Comparison of ENCODE assay signal across 1 cellular context in the genomic region with DNA sequence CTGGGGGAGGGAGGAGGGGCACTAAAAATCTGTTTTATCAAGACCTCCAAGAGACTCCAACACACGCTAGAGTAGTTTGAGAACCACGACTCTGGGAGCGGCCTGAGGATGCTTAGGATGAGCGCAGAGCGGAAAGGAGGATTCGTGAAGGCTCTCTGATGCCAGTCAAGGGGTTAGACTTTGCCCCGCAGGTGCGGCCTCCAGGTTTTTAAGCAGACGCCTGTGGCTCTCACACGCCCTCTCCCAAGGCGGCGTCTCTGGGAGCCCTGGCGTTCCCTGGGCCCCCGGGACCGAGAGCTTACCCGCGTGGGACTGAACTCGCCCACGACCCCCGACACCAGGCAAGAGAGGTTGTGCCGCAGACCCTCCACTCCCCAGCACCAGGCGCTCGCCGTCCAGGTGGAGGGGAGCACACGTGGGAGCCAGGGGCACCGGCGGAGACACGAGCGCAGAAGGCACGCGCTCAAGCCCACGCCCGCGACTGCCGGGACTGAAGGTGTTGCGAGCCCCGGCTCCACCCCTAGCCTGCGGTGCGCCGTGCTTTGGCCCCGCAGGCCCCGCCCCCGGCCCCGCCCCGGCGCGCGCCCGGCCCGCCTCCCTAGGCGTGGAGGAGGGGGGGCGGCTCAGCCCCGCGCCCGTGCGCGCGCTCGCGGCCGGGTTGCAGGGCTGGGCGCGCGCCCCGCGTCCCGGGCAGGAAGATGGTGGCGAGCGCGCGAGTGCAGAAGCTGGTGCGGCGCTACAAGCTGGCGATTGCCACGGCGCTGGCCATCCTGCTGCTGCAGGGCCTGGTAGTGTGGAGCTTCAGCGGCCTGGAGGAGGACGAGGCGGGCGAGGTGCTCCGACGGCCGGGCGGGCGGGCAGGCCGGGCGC.
TF ChIP-seq lines count a peak whose summit lies in the region.

TSS of gene XYLT2 (plus strand) at position 684 of the 870 bp plus-strand sequence. CDS start at position 699, 15 bp downstream.

TF ChIP-seq in HepG2, 621 proteins besides CTCF, POLR2A, EP300 and RAD21 (continued from another document and continues in another):
- TF ChIP-seq, protein P1, sequence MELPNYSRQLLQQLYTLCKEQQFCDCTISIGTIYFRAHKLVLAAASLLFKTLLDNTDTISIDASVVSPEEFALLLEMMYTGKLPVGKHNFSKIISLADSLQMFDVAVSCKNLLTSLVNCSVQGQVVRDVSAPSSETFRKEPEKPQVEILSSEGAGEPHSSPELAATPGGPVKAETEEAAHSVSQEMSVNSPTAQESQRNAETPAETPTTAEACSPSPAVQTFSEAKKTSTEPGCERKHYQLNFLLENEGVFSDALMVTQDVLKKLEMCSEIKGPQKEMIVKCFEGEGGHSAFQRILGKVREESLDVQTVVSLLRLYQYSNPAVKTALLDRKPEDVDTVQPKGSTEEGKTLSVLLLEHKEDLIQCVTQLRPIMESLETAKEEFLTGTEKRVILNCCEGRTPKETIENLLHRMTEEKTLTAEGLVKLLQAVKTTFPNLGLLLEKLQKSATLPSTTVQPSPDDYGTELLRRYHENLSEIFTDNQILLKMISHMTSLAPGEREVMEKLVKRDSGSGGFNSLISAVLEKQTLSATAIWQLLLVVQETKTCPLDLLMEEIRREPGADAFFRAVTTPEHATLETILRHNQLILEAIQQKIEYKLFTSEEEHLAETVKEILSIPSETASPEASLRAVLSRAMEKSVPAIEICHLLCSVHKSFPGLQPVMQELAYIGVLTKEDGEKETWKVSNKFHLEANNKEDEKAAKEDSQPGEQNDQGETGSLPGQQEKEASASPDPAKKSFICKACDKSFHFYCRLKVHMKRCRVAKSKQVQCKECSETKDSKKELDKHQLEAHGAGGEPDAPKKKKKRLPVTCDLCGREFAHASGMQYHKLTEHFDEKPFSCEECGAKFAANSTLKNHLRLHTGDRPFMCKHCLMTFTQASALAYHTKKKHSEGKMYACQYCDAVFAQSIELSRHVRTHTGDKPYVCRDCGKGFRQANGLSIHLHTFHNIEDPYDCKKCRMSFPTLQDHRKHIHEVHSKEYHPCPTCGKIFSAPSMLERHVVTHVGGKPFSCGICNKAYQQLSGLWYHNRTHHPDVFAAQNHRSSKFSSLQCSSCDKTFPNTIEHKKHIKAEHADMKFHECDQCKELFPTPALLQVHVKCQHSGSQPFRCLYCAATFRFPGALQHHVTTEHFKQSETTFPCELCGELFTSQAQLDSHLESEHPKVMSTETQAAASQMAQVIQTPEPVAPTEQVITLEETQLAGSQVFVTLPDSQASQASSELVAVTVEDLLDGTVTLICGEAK (IDR thresholded peaks at IDR 0.05), result no peak
- TF ChIP-seq, protein P1 (CRISPR knock-in tag; IDR thresholded peaks at IDR 0.05), result no peak
- TF ChIP-seq, protein P2, sequence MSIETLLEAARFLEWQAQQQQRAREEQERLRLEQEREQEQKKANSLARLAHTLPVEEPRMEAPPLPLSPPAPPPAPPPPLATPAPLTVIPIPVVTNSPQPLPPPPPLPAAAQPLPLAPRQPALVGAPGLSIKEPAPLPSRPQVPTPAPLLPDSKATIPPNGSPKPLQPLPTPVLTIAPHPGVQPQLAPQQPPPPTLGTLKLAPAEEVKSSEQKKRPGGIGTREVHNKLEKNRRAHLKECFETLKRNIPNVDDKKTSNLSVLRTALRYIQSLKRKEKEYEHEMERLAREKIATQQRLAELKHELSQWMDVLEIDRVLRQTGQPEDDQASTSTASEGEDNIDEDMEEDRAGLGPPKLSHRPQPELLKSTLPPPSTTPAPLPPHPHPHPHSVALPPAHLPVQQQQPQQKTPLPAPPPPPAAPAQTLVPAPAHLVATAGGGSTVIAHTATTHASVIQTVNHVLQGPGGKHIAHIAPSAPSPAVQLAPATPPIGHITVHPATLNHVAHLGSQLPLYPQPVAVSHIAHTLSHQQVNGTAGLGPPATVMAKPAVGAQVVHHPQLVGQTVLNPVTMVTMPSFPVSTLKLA (IDR thresholded peaks at IDR 0.05), result no peak
- TF ChIP-seq ZFP37 (CRISPR knock-in tag; IDR thresholded peaks at IDR 0.05; ENCODE audit: borderline replicate concordance) (peak; percentile 61; the same call in 1 of the 2 replicates), ZNF367 (CRISPR knock-in tag; IDR thresholded peaks at IDR 0.05; ENCODE audit: borderline replicate concordance) (no peak), DPF2 (CRISPR knock-in tag; IDR thresholded peaks at IDR 0.05; ENCODE audit: borderline replicate concordance, low read depth) (no peak), ZBTB34 (CRISPR knock-in tag; IDR thresholded peaks at IDR 0.05) (no peak), HOXA5 (CRISPR knock-in tag; IDR thresholded peaks at IDR 0.05) (peak; percentile 91; the same call in 1 of the 2 replicates), ZBTB7A (CRISPR knock-in tag; IDR thresholded peaks at IDR 0.05) (0 out of 2 replicates have a peak, but pooled peaks have one; percentile 7), TBL1XR1 (IDR thresholded peaks at IDR 0.05; ENCODE audit: borderline replicate concordance, low read length, partially characterized antibody) (no peak), ZNF484 (CRISPR knock-in tag; IDR thresholded peaks at IDR 0.05; ENCODE audit: borderline replicate concordance, low read depth) (no peak), ZNF816 (CRISPR knock-in tag; IDR thresholded peaks at IDR 0.05; ENCODE audit: borderline replicate concordance) (no peak), ZNF530 (CRISPR knock-in tag; IDR thresholded peaks at IDR 0.05; ENCODE audit: low read depth) (no peak), GMEB2 (CRISPR knock-in tag; IDR thresholded peaks at IDR 0.05; ENCODE audit: low read depth) (no peak), ATF1 (CRISPR knock-in tag; IDR thresholded peaks at IDR 0.05) (no peak), TSC22D2 (CRISPR knock-in tag; IDR thresholded peaks at IDR 0.05; ENCODE audit: borderline replicate concordance) (peak; percentile 52; the same call in 1 of the 2 replicates), ZNF703 (CRISPR knock-in tag; IDR thresholded peaks at IDR 0.05; ENCODE audit: borderline replicate concordance) (no peak), NBN (conservative IDR thresholded peaks at IDR 0.05) (no peak), ZNF790 (CRISPR knock-in tag; IDR thresholded peaks at IDR 0.05; ENCODE audit: borderline replicate concordance) (0 out of 2 replicates have a peak, but pooled peaks have one; percentile 79), PITX1 (CRISPR knock-in tag; IDR thresholded peaks at IDR 0.05) (peak; percentile 52; the same call in 1 of the 2 replicates), ZSCAN12 (CRISPR knock-in tag; IDR thresholded peaks at IDR 0.05) (no peak; the same call in 1 of the 2 replicates), CBX5 (CRISPR knock-in tag; IDR thresholded peaks at IDR 0.05; ENCODE audit: borderline replicate concordance) (no peak), ZNF101 (CRISPR knock-in tag; IDR thresholded peaks at IDR 0.05; ENCODE audit: borderline replicate concordance, low read depth) (no peak), ZFP90 (CRISPR knock-in tag; IDR thresholded peaks at IDR 0.05; ENCODE audit: borderline replicate concordance) (peak; percentile 98; the same call in 1 of the 2 replicates), ZNF883 (CRISPR knock-in tag; IDR thresholded peaks at IDR 0.05; ENCODE audit: not compliant biosample characterization) (no peak), ATRX (CRISPR knock-in tag; IDR thresholded peaks at IDR 0.05; ENCODE audit: borderline replicate concordance) (no peak), GLI4 (CRISPR knock-in tag; IDR thresholded peaks at IDR 0.05; ENCODE audit: borderline replicate concordance) (no peak), ZBTB8A (CRISPR knock-in tag; IDR thresholded peaks at IDR 0.05; ENCODE audit: borderline replicate concordance, low read depth) (no peak), PCBP1 (IDR thresholded peaks at IDR 0.05; ENCODE audit: borderline replicate concordance, low read depth, low read length) (no peak; the same call in 1 of the 2 replicates)
- TF ChIP-seq, protein P3, sequence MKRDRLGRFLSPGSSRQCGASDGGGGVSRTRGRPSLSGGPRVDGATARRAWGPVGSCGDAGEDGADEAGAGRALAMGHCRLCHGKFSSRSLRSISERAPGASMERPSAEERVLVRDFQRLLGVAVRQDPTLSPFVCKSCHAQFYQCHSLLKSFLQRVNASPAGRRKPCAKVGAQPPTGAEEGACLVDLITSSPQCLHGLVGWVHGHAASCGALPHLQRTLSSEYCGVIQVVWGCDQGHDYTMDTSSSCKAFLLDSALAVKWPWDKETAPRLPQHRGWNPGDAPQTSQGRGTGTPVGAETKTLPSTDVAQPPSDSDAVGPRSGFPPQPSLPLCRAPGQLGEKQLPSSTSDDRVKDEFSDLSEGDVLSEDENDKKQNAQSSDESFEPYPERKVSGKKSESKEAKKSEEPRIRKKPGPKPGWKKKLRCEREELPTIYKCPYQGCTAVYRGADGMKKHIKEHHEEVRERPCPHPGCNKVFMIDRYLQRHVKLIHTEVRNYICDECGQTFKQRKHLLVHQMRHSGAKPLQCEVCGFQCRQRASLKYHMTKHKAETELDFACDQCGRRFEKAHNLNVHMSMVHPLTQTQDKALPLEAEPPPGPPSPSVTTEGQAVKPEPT (CRISPR knock-in tag; IDR thresholded peaks at IDR 0.05; ENCODE audit: low read depth), result no peak
- TF ChIP-seq, protein P4, sequence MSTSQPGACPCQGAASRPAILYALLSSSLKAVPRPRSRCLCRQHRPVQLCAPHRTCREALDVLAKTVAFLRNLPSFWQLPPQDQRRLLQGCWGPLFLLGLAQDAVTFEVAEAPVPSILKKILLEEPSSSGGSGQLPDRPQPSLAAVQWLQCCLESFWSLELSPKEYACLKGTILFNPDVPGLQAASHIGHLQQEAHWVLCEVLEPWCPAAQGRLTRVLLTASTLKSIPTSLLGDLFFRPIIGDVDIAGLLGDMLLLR (CRISPR knock-in tag; IDR thresholded peaks at IDR 0.05), result peak; percentile 81
- TF ChIP-seq, protein P5, sequence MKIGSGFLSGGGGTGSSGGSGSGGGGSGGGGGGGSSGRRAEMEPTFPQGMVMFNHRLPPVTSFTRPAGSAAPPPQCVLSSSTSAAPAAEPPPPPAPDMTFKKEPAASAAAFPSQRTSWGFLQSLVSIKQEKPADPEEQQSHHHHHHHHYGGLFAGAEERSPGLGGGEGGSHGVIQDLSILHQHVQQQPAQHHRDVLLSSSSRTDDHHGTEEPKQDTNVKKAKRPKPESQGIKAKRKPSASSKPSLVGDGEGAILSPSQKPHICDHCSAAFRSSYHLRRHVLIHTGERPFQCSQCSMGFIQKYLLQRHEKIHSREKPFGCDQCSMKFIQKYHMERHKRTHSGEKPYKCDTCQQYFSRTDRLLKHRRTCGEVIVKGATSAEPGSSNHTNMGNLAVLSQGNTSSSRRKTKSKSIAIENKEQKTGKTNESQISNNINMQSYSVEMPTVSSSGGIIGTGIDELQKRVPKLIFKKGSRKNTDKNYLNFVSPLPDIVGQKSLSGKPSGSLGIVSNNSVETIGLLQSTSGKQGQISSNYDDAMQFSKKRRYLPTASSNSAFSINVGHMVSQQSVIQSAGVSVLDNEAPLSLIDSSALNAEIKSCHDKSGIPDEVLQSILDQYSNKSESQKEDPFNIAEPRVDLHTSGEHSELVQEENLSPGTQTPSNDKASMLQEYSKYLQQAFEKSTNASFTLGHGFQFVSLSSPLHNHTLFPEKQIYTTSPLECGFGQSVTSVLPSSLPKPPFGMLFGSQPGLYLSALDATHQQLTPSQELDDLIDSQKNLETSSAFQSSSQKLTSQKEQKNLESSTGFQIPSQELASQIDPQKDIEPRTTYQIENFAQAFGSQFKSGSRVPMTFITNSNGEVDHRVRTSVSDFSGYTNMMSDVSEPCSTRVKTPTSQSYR (CRISPR knock-in tag; IDR thresholded peaks at IDR 0.05; ENCODE audit: borderline replicate concordance), result no peak; the same call in 1 of the 2 replicates
